In the genomic region with DNA sequence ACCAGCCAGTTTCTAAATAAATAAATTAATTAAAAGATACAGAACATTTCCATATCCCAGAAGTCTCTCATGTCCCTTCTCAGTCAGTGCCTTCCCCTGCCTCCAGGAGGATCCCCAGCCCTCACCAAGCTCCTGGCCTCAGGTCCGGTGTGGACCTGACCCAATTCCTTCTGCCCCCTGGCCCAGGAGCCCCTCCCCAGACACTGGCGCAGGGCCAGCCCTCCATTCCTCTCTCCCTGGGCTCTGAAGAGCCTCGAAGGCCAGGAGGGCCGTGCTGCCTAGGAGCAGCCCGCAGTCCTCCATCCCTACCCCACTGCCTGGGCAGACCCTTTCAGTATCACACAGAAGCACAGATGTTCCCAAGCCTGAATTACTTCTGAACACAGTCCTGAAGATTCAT, we compare ENCODE assay signal across 37 cellular contexts.
DNase-seq lines count a peak whose midpoint lies in the region; ATAC-seq, FAIRE-seq and TF ChIP-seq lines count a peak whose summit lies in the region.
"Had no signal": no experiment of that assay in that cellular context is flagged by ENCODE, and none has a peak within 500 bp of the region (broad histone marks: within the 10 kb centered on the region; RNA-seq: fewer than 3 reads in every experiment).

No MANE protein-coding gene starts in this region.

- H3K27me3 ChIP-seq in K562 (ENCODE audit: control insufficient read depth in 2 of 2, insufficient read depth in 2 of 2, low read length in 2 of 2) (peaks cover 36 to 81% of the 10 kb centered on the region in 2 experiments), HepG2 (ENCODE audit: control insufficient read depth in 1 of 2, insufficient read depth in 2 of 2, low read length in 2 of 2) (peaks cover 8 to 59% of the 10 kb centered on the region in 2 experiments; a peak in 3 of 5 replicates)
- H3K27me3 ChIP-seq: BE2C, BLaER1 had no signal

- in situ Hi-C loops in K562 (cut with MboI): no loop called here
- in situ Hi-C loops in HepG2 (cut with HindIII; ENCODE audit: extremely low pct_ligation_motif_present, low pct_unique_long_range_greater_than_20kb): no loop called here

- H3K79me2 ChIP-seq in K562 (ENCODE audit: control insufficient read depth, insufficient read depth, low read length): no peaks in the 10 kb centered on the region
- H3K79me2 ChIP-seq in HepG2 (ENCODE audit: insufficient read depth, low read length): no peaks in the 10 kb centered on the region

- ATAC-seq in natural killer cell treated with Interleukin-12 subunit alpha and Interleukin-12 subunit beta and Interleukin-15 and Interleukin-18, amount 100 ng/mL, for 72 hours: no peak
- ATAC-seq in natural killer cell (no peak), K562 (no peak), HepG2 (no peak)
- ATAC-seq in stimulated activated memory B cell treated with anti-CD40 and anti-IgM and Interleukin-4, amounts not matched to agents 10 μg/mL and 1 μg/mL and 100 μg/mL, for 72 hours: peak; percentile 12
- ATAC-seq: A549; CD8-positive, alpha-beta T cell had no signal

- 0% methylated on average over 5 of the region's 5 CpGs for WGBS in K562 (ENCODE audit: insufficient coverage, low coverage, missing lambda C conversion rate)
- WGBS in HepG2 (ENCODE audit: low lambda C conversion rate): 17% methylated on average over 5 of the region's 5 CpGs

- H3K9me3 ChIP-seq in K562 (replicated peaks; ENCODE audit: control insufficient read depth, insufficient read depth, low read depth, low read length) (no peaks in the 10 kb centered on the region), HepG2 (ENCODE audit: low read length) (no peaks in the 10 kb centered on the region)
- H3K9me3 ChIP-seq: A549, BE2C, BLaER1, Caco-2 had no signal

- no peaks in the 10 kb centered on the region for H3K9me1 ChIP-seq in K562 (ENCODE audit: control insufficient read depth, insufficient read depth, low read length)

- H4K20me1 ChIP-seq in K562 (replicated peaks; ENCODE audit: control insufficient read depth, insufficient read depth, low read length): peaks cover 8% of the 10 kb centered on the region; the same call in 1 of the 2 replicates
- no peaks in the 10 kb centered on the region for H4K20me1 ChIP-seq in HepG2 (ENCODE audit: insufficient read depth, low read length)
- H4K20me1 ChIP-seq: BLaER1; BLaER1 treated with 17β-estradiol and CSF1 and Interleukin-3, amounts not matched to agents 10 nM and 100 nM had no signal

- TF ChIP-seq POLR2A in K562 (conservative IDR thresholded peaks at IDR 0.05): no peak
- TF ChIP-seq POLR2A in HepG2 (IDR thresholded peaks at IDR 0.05; ENCODE audit: insufficient read depth in 1 of 2, low read depth in 2 of 2, low read length in 2 of 2): no peak

- no TSS peak for BruUV-seq in K562 (replicated peaks; lab: Mats Ljungman, UMichigan)
- BruUV-seq in HepG2 (replicated peaks; lab: Mats Ljungman, UMichigan): no TSS peak

- H3K4me3 Mint-ChIP-seq in natural killer cell treated with Interleukin-12 subunit alpha and Interleukin-12 subunit beta and Interleukin-15 and Interleukin-18, amount 100 ng/mL, for 72 hours: no peak overlapping the region
- H3K4me3 Mint-ChIP-seq in natural killer cell: no peak overlapping the region
- H3K4me3 Mint-ChIP-seq in stimulated activated memory B cell treated with anti-CD40 and anti-IgM and Interleukin-4, amounts not matched to agents 10 μg/mL and 1 μg/mL and 100 μg/mL, for 72 hours: no peak overlapping the region
- H3K4me3 Mint-ChIP-seq: B cell; CD14-positive monocyte; CD4-positive, alpha-beta memory T cell; CD4-positive, alpha-beta T cell; CD4-positive, CD25-positive, alpha-beta regulatory T cell; CD8-positive, alpha-beta memory T cell; CD8-positive, alpha-beta T cell had no signal

- H3K27ac ChIP-seq in K562 (ENCODE audit: extremely low read depth, low read depth, low read length): no peak overlapping the region
- H3K27ac ChIP-seq in HepG2 (ENCODE audit: extremely low read length, insufficient read depth, low read length): no peak overlapping the region
- H3K27ac ChIP-seq: 22Rv1; A549; BLaER1; BLaER1 treated with 17β-estradiol and CSF1 and Interleukin-3, amounts not matched to agents 10 nM and 100 nM; C4-2B had no signal

- intact Hi-C loops in natural killer cell (cut with micrococcal nuclease): no loop called here
- intact Hi-C loops in K562 (cut with micrococcal nuclease): no loop called here
- intact Hi-C loops in posterior vena cava (cut with DNase I): no loop called here
- intact Hi-C loops in HepG2 (cut with micrococcal nuclease; ENCODE audit: unreplicated experiment): no loop called here

- CTCF ChIA-PET in K562 (lab: Yijun Ruan, JAX; ENCODE audit: low intra/inter-chr PET ratio) (no interaction called here), HepG2 (lab: Yijun Ruan, JAX; ENCODE audit: low intra/inter-chr PET ratio, low total read pairs) (no interaction called here)

- no peak overlapping the region for H2AFZ ChIP-seq in K562 (ENCODE audit: low read depth, low read length)
- no peak overlapping the region for H2AFZ ChIP-seq in HepG2 (ENCODE audit: low read length)

- TF ChIP-seq RAD21 in K562 (CRISPR knock-in tag; conservative IDR thresholded peaks at IDR 0.05 in 1 of 2, IDR thresholded peaks at IDR 0.05 in 1 of 2): no peak
- TF ChIP-seq RAD21 in HepG2 (CRISPR knock-in tag; IDR thresholded peaks at IDR 0.05): no peak

- no peak overlapping the region for H3K4me2 ChIP-seq in K562 (ENCODE audit: insufficient read depth, low read length)
- H3K4me2 ChIP-seq in HepG2 (ENCODE audit: low read depth, low read length): no peak overlapping the region
- H3K4me2 ChIP-seq: A549; BLaER1; BLaER1 treated with 17β-estradiol and CSF1 and Interleukin-3, amounts not matched to agents 10 nM and 100 nM had no signal

- peak; percentile 32 for DNase-seq in natural killer cell treated with Interleukin-12 subunit alpha and Interleukin-12 subunit beta and Interleukin-15 and Interleukin-18, amount 100 ng/mL, for 72 hours (ENCODE audit: low spot score)
- DNase-seq in natural killer cell: no peak
- no peak for DNase-seq in K562 (ENCODE audit: extremely low read depth in 1 of 4, low spot score in 3 of 4)
- peak; percentile 62 for DNase-seq in posterior vena cava (ENCODE audit: low spot score)
- DNase-seq in stimulated activated CD4-positive, alpha-beta T cell treated with anti-CD3 and anti-CD28 coated beads, Interleukin-15, amount 100 ng/mL, for 24 hours: no peak
- no peak for DNase-seq in HepG2 (ENCODE audit: low spot score)
- DNase-seq in GM19240 (ENCODE audit: insufficient read length, low spot score): no peak
- DNase-seq: 8988T; ACHN; AML-193; BE2C; C1 segment of cervical spinal cord; Caco-2; Calu3; CD4-positive, alpha-beta memory T cell; CD4-positive, alpha-beta T cell; CD4-positive, CD25-positive, alpha-beta regulatory T cell; CD8-positive, alpha-beta memory T cell; CD8-positive, alpha-beta T cell; COR-L47; DMS 273 treated with DMSO at 0.1 percent for 48 hours; DMS153; DMS53; DMS79; DMS79 treated with DMSO at 0.1 percent for 48 hours; DND-41; EL had no signal

- H3K4me1 Mint-ChIP-seq in natural killer cell treated with Interleukin-12 subunit alpha and Interleukin-12 subunit beta and Interleukin-15 and Interleukin-18, amount 100 ng/mL, for 72 hours (ENCODE audit: low read depth in 2 of 2): peaks cover 0 to 3% of the 10 kb centered on the region in 2 donors
- no peaks in the 10 kb centered on the region for H3K4me1 Mint-ChIP-seq in natural killer cell
- no peaks in the 10 kb centered on the region for H3K4me1 Mint-ChIP-seq in stimulated activated memory B cell treated with anti-CD40 and anti-IgM and Interleukin-4, amounts not matched to agents 10 μg/mL and 1 μg/mL and 100 μg/mL, for 72 hours
- H3K4me1 Mint-ChIP-seq: B cell; CD14-positive monocyte; CD4-positive, alpha-beta memory T cell; CD4-positive, CD25-positive, alpha-beta regulatory T cell; CD8-positive, alpha-beta memory T cell had no signal

- no peaks in the 10 kb centered on the region for H3K36me3 Mint-ChIP-seq in natural killer cell treated with Interleukin-12 subunit alpha and Interleukin-12 subunit beta and Interleukin-15 and Interleukin-18, amount 100 ng/mL, for 72 hours
- H3K36me3 Mint-ChIP-seq in natural killer cell: no peaks in the 10 kb centered on the region
- no peaks in the 10 kb centered on the region for H3K36me3 Mint-ChIP-seq in stimulated activated memory B cell treated with anti-CD40 and anti-IgM and Interleukin-4, amounts not matched to agents 10 μg/mL and 1 μg/mL and 100 μg/mL, for 72 hours
- H3K36me3 Mint-ChIP-seq: CD14-positive monocyte; CD4-positive, alpha-beta memory T cell; CD4-positive, CD25-positive, alpha-beta regulatory T cell; CD8-positive, alpha-beta memory T cell; CD8-positive, alpha-beta T cell had no signal

- no peak overlapping the region for H3K27ac Mint-ChIP-seq in natural killer cell treated with Interleukin-12 subunit alpha and Interleukin-12 subunit beta and Interleukin-15 and Interleukin-18, amount 100 ng/mL, for 72 hours
- H3K27ac Mint-ChIP-seq in natural killer cell: no peak overlapping the region
- no peak overlapping the region for H3K27ac Mint-ChIP-seq in stimulated activated memory B cell treated with anti-CD40 and anti-IgM and Interleukin-4, amounts not matched to agents 10 μg/mL and 1 μg/mL and 100 μg/mL, for 72 hours
- H3K27ac Mint-ChIP-seq: B cell; CD14-positive monocyte; CD4-positive, alpha-beta memory T cell; CD4-positive, alpha-beta T cell; CD4-positive, CD25-positive, alpha-beta regulatory T cell; CD8-positive, alpha-beta memory T cell; CD8-positive, alpha-beta T cell had no signal

- no peak for TF ChIP-seq CTCF in natural killer cell (IDR thresholded peaks at IDR 0.05)
- no peak for TF ChIP-seq CTCF in K562 (IDR thresholded peaks at IDR 0.05 in 2 of 3, conservative IDR thresholded peaks at IDR 0.05 in 1 of 3; ENCODE audit: insufficient read depth in 2 of 3, low read depth in 1 of 3, low read length in 3 of 3)
- TF ChIP-seq CTCF in HepG2 (CRISPR knock-in tag; IDR thresholded peaks at IDR 0.05): no peak

- 0 out of 5 replicates have a peak, but pooled peaks cover 0 to 3% of the 10 kb centered on the region in 2 experiments for H3K4me1 ChIP-seq in K562 (replicated peaks in 1 of 2; ENCODE audit: control insufficient read depth in 2 of 2, insufficient read depth in 2 of 2, low read length in 2 of 2)
- H3K4me1 ChIP-seq in HepG2 (ENCODE audit: insufficient read depth, low read length): no peaks in the 10 kb centered on the region
- H3K4me1 ChIP-seq: A549; BE2C; BLaER1; BLaER1 treated with 17β-estradiol and CSF1 and Interleukin-3, amounts not matched to agents 10 nM and 100 nM; Caco-2 had no signal

- TF ChIP-seq EP300 in K562 (IDR thresholded peaks at IDR 0.05; ENCODE audit: low read length) (no peak), HepG2 (IDR thresholded peaks at IDR 0.05; ENCODE audit: low read depth in 2 of 2, low read length in 2 of 2) (no peak), HepG2 (CRISPR knock-in tag; IDR thresholded peaks at IDR 0.05; ENCODE audit: borderline replicate concordance) (no peak)

- H3K36me3 ChIP-seq in K562 (ENCODE audit: control insufficient read depth, insufficient read depth, low read length) (no peaks in the 10 kb centered on the region), HepG2 (replicated peaks in 1 of 2; ENCODE audit: control insufficient read depth in 1 of 2, insufficient read depth in 2 of 2, low read length in 2 of 2) (no peaks in the 10 kb centered on the region)
- H3K36me3 ChIP-seq: BE2C; BLaER1; BLaER1 treated with 17β-estradiol and CSF1 and Interleukin-3, amounts not matched to agents 10 nM and 100 nM had no signal

- POLR2A ChIA-PET in K562 (lab: Yijun Ruan, JAX): no interaction called here
- POLR2A ChIA-PET in HepG2 (lab: Yijun Ruan, JAX): no interaction called here

- H3K27me3 Mint-ChIP-seq in natural killer cell treated with Interleukin-12 subunit alpha and Interleukin-12 subunit beta and Interleukin-15 and Interleukin-18, amount 100 ng/mL, for 72 hours: peaks cover 6 to 26% of the 10 kb centered on the region in 2 donors
- H3K27me3 Mint-ChIP-seq in natural killer cell (ENCODE audit: low read depth in 2 of 2): peaks cover 12 to 21% of the 10 kb centered on the region in 2 donors
- H3K27me3 Mint-ChIP-seq in stimulated activated memory B cell treated with anti-CD40 and anti-IgM and Interleukin-4, amounts not matched to agents 10 μg/mL and 1 μg/mL and 100 μg/mL, for 72 hours: peaks cover 59% of the 10 kb centered on the region

- FAIRE-seq in K562 (lab: Jason Lieb, UNC) (no peak), HepG2 (lab: Jason Lieb, UNC) (no peak)
- FAIRE-seq: A204.1, A549, D721Med had no signal

- H3K4me3 ChIP-seq in K562 (no peak overlapping the region), HepG2 (replicated peaks in 1 of 3; ENCODE audit: insufficient read depth in 1 of 3, low read depth in 2 of 3, low read length in 3 of 3) (no peak overlapping the region)
- H3K4me3 ChIP-seq: A549; BLaER1; BLaER1 treated with 17β-estradiol and CSF1 and Interleukin-3, amounts not matched to agents 10 nM and 100 nM had no signal

- H3K9me3 Mint-ChIP-seq in natural killer cell treated with Interleukin-12 subunit alpha and Interleukin-12 subunit beta and Interleukin-15 and Interleukin-18, amount 100 ng/mL, for 72 hours: no peaks in the 10 kb centered on the region
- H3K9me3 Mint-ChIP-seq in natural killer cell: no peaks in the 10 kb centered on the region
- peaks cover 5% of the 10 kb centered on the region for H3K9me3 Mint-ChIP-seq in stimulated activated memory B cell treated with anti-CD40 and anti-IgM and Interleukin-4, amounts not matched to agents 10 μg/mL and 1 μg/mL and 100 μg/mL, for 72 hours
- H3K9me3 Mint-ChIP-seq: CD4-positive, alpha-beta memory T cell; CD4-positive, alpha-beta T cell; CD4-positive, CD25-positive, alpha-beta regulatory T cell; CD8-positive, alpha-beta memory T cell; CD8-positive, alpha-beta T cell had no signal

- H3K9ac ChIP-seq in K562 (ENCODE audit: insufficient read depth in 1 of 2, low read depth in 2 of 2, low read length in 2 of 2): no peak overlapping the region
- H3K9ac ChIP-seq in HepG2 (ENCODE audit: insufficient read depth, low read depth, low read length): no peak overlapping the region
- H3K9ac ChIP-seq: BLaER1; BLaER1 treated with 17β-estradiol and CSF1 and Interleukin-3, amounts not matched to agents 10 nM and 100 nM had no signal

Comparison
In these comparisons a context has a peak if more than half of its experiments do, and no peak if none do; other contexts are left out.
1. DNase-seq: peak in natural killer cell treated with Interleukin-12 subunit alpha and Interleukin-12 subunit beta and Interleukin-15 and Interleukin-18, amount 100 ng/mL, for 72 hours (single experiment) and posterior vena cava (single experiment); none in natural killer cell (single experiment), K562 (0 of 4), stimulated activated CD4-positive, alpha-beta T cell treated with anti-CD3 and anti-CD28 coated beads, Interleukin-15, amount 100 ng/mL, for 24 hours (single experiment), HepG2 (single experiment) and GM19240 (single experiment).